ENCODE assay signal across 13 cellular contexts in the genomic region with DNA sequence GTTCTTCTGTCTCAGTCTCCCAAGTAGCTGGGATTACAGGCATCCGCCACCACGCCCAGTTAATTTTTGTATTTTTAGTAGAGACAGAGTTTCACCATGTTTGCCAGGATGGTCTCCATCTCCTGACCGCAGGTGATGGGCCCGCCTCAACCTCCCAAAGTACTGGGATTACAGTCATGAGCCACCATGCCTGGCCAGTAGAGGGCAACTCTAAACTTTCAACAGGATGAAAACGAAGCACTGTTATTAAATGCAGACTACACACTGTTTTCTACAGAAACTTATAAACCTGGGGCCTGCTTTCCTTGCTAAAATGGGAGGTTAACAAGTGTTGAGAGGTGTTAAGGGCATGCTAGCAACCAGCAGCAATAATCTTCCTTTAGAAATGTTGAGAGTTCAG. TPM values are rescaled to one million over a fixed set of nuclear protein-coding genes. Genes with fewer than 3 reads are reported as not detected.
DNase-seq lines count a peak whose midpoint lies in the region; ATAC-seq, FAIRE-seq and TF ChIP-seq lines count a peak whose summit lies in the region.
"Had no signal": no experiment of that assay in that cellular context is flagged by ENCODE, and none has a peak within 500 bp of the region (broad histone marks: within the 10 kb centered on the region; RNA-seq: fewer than 3 reads in every experiment).

No MANE protein-coding gene starts in this region.

- dilution Hi-C loops in mammary epithelial cell (cut with HindIII; ENCODE audit: low sequenced_read_pairs): no loop called here

- H3K4me3 ChIP-seq in BE2C (ENCODE audit: low read depth, low read length) (no peak overlapping the region), GM23248 (no peak overlapping the region), WI38 (ENCODE audit: low read depth, low read length) (no peak overlapping the region), kidney (ENCODE audit: low read length in 2 of 2) (no peak overlapping the region), mammary epithelial cell (replicated peaks in 1 of 3; ENCODE audit: insufficient read depth in 1 of 3, low read depth in 2 of 3, low read length in 3 of 3) (no peak overlapping the region)
- H3K4me3 ChIP-seq: prostate gland had no signal

- H3K36me3 ChIP-seq in BE2C (peaks cover 19% of the 10 kb centered on the region), GM23248 (ENCODE audit: low read depth) (peaks cover 75% of the 10 kb centered on the region), kidney (ENCODE audit: control insufficient read depth in 1 of 2, insufficient read depth in 2 of 2, low read length in 2 of 2) (peaks cover 47 to 55% of the 10 kb centered on the region in 2 donors), mammary epithelial cell (ENCODE audit: insufficient read depth, low read length) (peaks cover 59% of the 10 kb centered on the region)

- intact Hi-C loops in kidney (cut with DNase I): no loop called here
- intact Hi-C loops in mammary epithelial cell (cut with micrococcal nuclease): no loop called here

- no peak overlapping the region for H3K4me2 ChIP-seq in GM23248 (ENCODE audit: unreplicated experiment)
- no peak overlapping the region for H3K4me2 ChIP-seq in mammary epithelial cell (ENCODE audit: insufficient read depth, low read depth, low read length)

- H3K27me3 ChIP-seq in BE2C: no peaks in the 10 kb centered on the region
- H3K27me3 ChIP-seq in GM23248 (replicated peaks; ENCODE audit: insufficient read depth): no peaks in the 10 kb centered on the region
- no peaks in the 10 kb centered on the region for H3K27me3 ChIP-seq in mammary epithelial cell (ENCODE audit: insufficient read depth, low read length)

- ATAC-seq in HG03097 (IDR thresholded peaks at IDR 0.05; ENCODE audit: low FRiP score, unreplicated experiment) (no peak), HG03139 (IDR thresholded peaks at IDR 0.05; ENCODE audit: unreplicated experiment) (no peak)

- no peaks in the 10 kb centered on the region for H3K9me2 ChIP-seq in GM23248 (ENCODE audit: insufficient read depth)

- BruUV-seq in mammary epithelial cell (replicated peaks; lab: Mats Ljungman, UMichigan): no TSS peak

- H4K20me1 ChIP-seq in GM23248 (ENCODE audit: insufficient read depth): no peaks in the 10 kb centered on the region
- H4K20me1 ChIP-seq in mammary epithelial cell (ENCODE audit: insufficient read depth, low read length): no peaks in the 10 kb centered on the region

- H3K9ac ChIP-seq in GM23248 (no peak overlapping the region), kidney (ENCODE audit: low read length in 2 of 2) (no peak overlapping the region), mammary epithelial cell (ENCODE audit: insufficient read depth, low read length) (no peak overlapping the region)

- CTCF ChIA-PET in mammary epithelial cell (lab: Charles Lee; ENCODE audit: low non-redundant PET): no interaction called here

- H3K9me3 ChIP-seq in BE2C (no peaks in the 10 kb centered on the region), GM23248 (ENCODE audit: low read depth) (no peaks in the 10 kb centered on the region), kidney (ENCODE audit: control insufficient read depth in 1 of 2, low read length in 2 of 2) (no peaks in the 10 kb centered on the region), mammary epithelial cell (replicated peaks; ENCODE audit: insufficient read depth, low read length) (no peaks in the 10 kb centered on the region)
- H3K9me3 ChIP-seq: prostate gland had no signal

- TF ChIP-seq CTCF in BE2C (IDR thresholded peaks at IDR 0.05; ENCODE audit: low read depth, low read length) (peak; percentile 33; the same call in 1 of the 2 replicates), WI38 (IDR thresholded peaks at IDR 0.05; ENCODE audit: low read depth, low read length) (peak; percentile 15; the same call in 1 of the 2 replicates), kidney (IDR thresholded peaks at IDR 0.05; ENCODE audit: borderline replicate concordance, extremely low read depth, insufficient read depth) (peak; percentile 14), mammary epithelial cell (conservative IDR thresholded peaks at IDR 0.05 in 1 of 2, IDR thresholded peaks at IDR 0.05 in 1 of 2; ENCODE audit: extremely low read depth in 1 of 2, insufficient read depth in 1 of 2, low read depth in 1 of 2, low read length in 2 of 2) (peak in 1 of 2 donors; percentile 34)

- H3F3A ChIP-seq in GM23248 (ENCODE audit: insufficient read depth): peaks cover 48% of the 10 kb centered on the region

- H2AFZ ChIP-seq in GM23248: no peak overlapping the region
- H2AFZ ChIP-seq in mammary epithelial cell (ENCODE audit: low read depth, low read length): no peak overlapping the region

- DNase-seq in BE2C: no peak
- peak; percentile 26 for DNase-seq in GM23248
- no peak for DNase-seq in kidney
- DNase-seq in mammary epithelial cell: no peak
- DNase-seq in RPMI8226: no peak
- DNase-seq: amygdala; CD4-positive, alpha-beta memory T cell; mesenchymal stem cell; T1000 had no signal

- WGBS in GM23248 (ENCODE audit: low coverage in 1 of 2, low lambda C conversion rate in 2 of 2, missing lambda C conversion rate in 2 of 2), 2 experiments: 79 to 82% methylated on average over 5 of the region's 5 CpGs
- WGBS in mammary epithelial cell (ENCODE audit: low coverage, missing lambda C conversion rate): 74% methylated on average over 3 of the region's 5 CpGs

- H3K79me2 ChIP-seq in GM23248 (ENCODE audit: insufficient read depth) (peaks cover 77% of the 10 kb centered on the region), mammary epithelial cell (ENCODE audit: insufficient read depth, low read length) (peaks cover 53% of the 10 kb centered on the region)

- H3K4me1 ChIP-seq in BE2C (no peaks in the 10 kb centered on the region), GM23248 (ENCODE audit: insufficient read depth) (no peaks in the 10 kb centered on the region), kidney (ENCODE audit: control insufficient read depth in 1 of 2, insufficient read depth in 1 of 2, low read depth in 1 of 2, low read length in 2 of 2) (peaks cover 6 to 9% of the 10 kb centered on the region in 2 donors), mammary epithelial cell (ENCODE audit: insufficient read depth, low read length) (no peaks in the 10 kb centered on the region)
- H3K4me1 ChIP-seq: prostate gland had no signal

- FAIRE-seq in kidney (lab: Jason Lieb, UNC): no peak

- H3K27ac ChIP-seq in GM23248 (no peak overlapping the region), kidney (ENCODE audit: low read depth in 2 of 2, low read length in 2 of 2) (no peak overlapping the region), mammary epithelial cell (ENCODE audit: insufficient read depth, low read depth, low read length) (no peak overlapping the region)
- H3K27ac ChIP-seq: prostate gland had no signal

- in situ Hi-C loops in GM23248 (cut with MboI): no loop called here
- in situ Hi-C loops in mammary epithelial cell (cut with MboI; ENCODE audit: low sequenced_read_pairs in 2 of 2): no loop called here

RNA-seq across cellular contexts. Expression of a gene that starts 7.6 kb away (rescaled TPM):
- 102 TPM for polyA plus RNA-seq in BE2C (2012; ENCODE audit: insufficient read depth, insufficient read length, low read depth)
- 315 and 325 TPM in 2 replicates for total RNA-seq in GM23248 (2014; rRNA removed; shearing (Covaris generic))
- polyA plus RNA-seq in GM23248 (2016; fragmentation: Nextera tagmentation; extraction: Ambion mirVana) (182 and 190 TPM in 2 replicates), kidney (ENCODE audit: insufficient read depth, low read depth, low replicate concordance) (138 TPM), mammary epithelial cell (267 TPM)
- total RNA-seq in kidney (164 TPM), mammary epithelial cell (100 to 1,000 TPM; 135 to 202 TPM)
- polyA minus RNA-seq in mammary epithelial cell: 174 TPM

RNA-seq across cellular contexts. Expression of a gene that starts 8.3 kb away (rescaled TPM):
- 25.9 TPM for polyA plus RNA-seq in BE2C (2012; ENCODE audit: insufficient read depth, insufficient read length, low read depth)
- 131 and 135 TPM in 2 replicates for total RNA-seq in GM23248 (2014; rRNA removed; shearing (Covaris generic))
- polyA plus RNA-seq in GM23248 (2016; fragmentation: Nextera tagmentation; extraction: Ambion mirVana) (85.1 and 87.7 TPM in 2 replicates), kidney (ENCODE audit: insufficient read depth, low read depth, low replicate concordance) (58.4 TPM), mammary epithelial cell (47.0 TPM)
- total RNA-seq in kidney (65.1 TPM), mammary epithelial cell (10 to 100 TPM; 57.5 to 75.5 TPM)
- polyA minus RNA-seq in mammary epithelial cell: 54.3 TPM

RNA-seq across cellular contexts. Expression of a gene that starts 9.5 kb away (rescaled TPM):
- polyA plus RNA-seq in BE2C (2012; ENCODE audit: insufficient read depth, insufficient read length, low read depth): 10.7 TPM
- total RNA-seq in GM23248 (2014; rRNA removed; shearing (Covaris generic)): 30.3 and 31.1 TPM in 2 replicates
- polyA plus RNA-seq in GM23248 (2016; fragmentation: Nextera tagmentation; extraction: Ambion mirVana) (20.1 and 26.9 TPM in 2 replicates), kidney (ENCODE audit: insufficient read depth, low read depth, low replicate concordance) (27.5 TPM), mammary epithelial cell (6.9 TPM)
- total RNA-seq in kidney (61.0 TPM), mammary epithelial cell (10 to 100 TPM; 15.8 to 33.3 TPM)
- polyA minus RNA-seq in mammary epithelial cell: 1.2 TPM

RNA-seq across cellular contexts. Expression of a gene that starts 30.8 kb away (rescaled TPM):
- 6.0 TPM for polyA plus RNA-seq in BE2C (2012; ENCODE audit: insufficient read depth, insufficient read length, low read depth)
- 26.9 and 30.6 TPM in 2 replicates for total RNA-seq in GM23248 (2014; rRNA removed; shearing (Covaris generic))
- polyA plus RNA-seq in GM23248 (2016; fragmentation: Nextera tagmentation; extraction: Ambion mirVana) (27.7 and 28.3 TPM in 2 replicates), kidney (ENCODE audit: insufficient read depth, low read depth, low replicate concordance) (52.7 TPM), mammary epithelial cell (2.4 TPM)
- total RNA-seq in kidney (31.2 TPM), mammary epithelial cell (1 to 10 TPM in 1 of 2 donors, under 1 TPM in 1; 0.50 to 2.3 TPM)
- not detected for polyA minus RNA-seq in mammary epithelial cell

RNA-seq across cellular contexts. Expression of a gene that starts 43.3 kb away (rescaled TPM):
- polyA plus RNA-seq in BE2C (2012; ENCODE audit: insufficient read depth, insufficient read length, low read depth): 23.7 TPM
- 32.6 and 39.8 TPM in 2 replicates for total RNA-seq in GM23248 (2014; rRNA removed; shearing (Covaris generic))
- polyA plus RNA-seq in GM23248 (2016; fragmentation: Nextera tagmentation; extraction: Ambion mirVana): 37.4 and 38.3 TPM in 2 replicates
- total RNA-seq in kidney: 29.1 TPM
- polyA plus RNA-seq in kidney (ENCODE audit: insufficient read depth, low read depth, low replicate concordance): 53.2 TPM
- 10 to 100 TPM; 35.0 to 40.8 TPM for total RNA-seq in mammary epithelial cell
- 57.7 TPM for polyA plus RNA-seq in mammary epithelial cell
- 27.1 TPM for polyA minus RNA-seq in mammary epithelial cell
